15 cellular contexts compared by ENCODE assay signal in the genomic region with DNA sequence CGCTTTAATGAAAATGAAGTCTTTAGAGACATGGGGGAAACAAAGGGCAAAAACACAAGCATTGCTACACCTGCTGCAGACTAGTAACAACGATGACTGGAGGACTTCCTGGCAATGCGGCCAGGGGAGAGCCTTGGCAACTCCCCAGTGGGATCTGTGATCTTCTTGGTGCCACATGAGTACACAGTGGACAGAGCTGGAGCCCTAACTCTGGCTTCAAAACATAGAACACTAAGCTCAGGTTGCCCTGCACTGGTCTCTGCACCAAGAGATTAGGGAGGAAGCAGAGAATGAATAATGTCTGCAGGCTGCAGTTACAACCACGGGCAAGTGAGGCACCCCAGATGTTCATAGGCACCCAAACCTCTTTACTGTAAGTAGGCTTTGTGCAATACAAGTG.
"Had no signal": no experiment of that assay in that cellular context is flagged by ENCODE, and none has a peak within 500 bp of the region (broad histone marks: within the 10 kb centered on the region; RNA-seq: fewer than 3 reads in every experiment).

No MANE protein-coding gene starts in this region.

- H3K27me3 ChIP-seq: adrenal gland, colonic mucosa, ovary had no signal

- H3K4me1 ChIP-seq: colonic mucosa had no signal

- ATAC-seq: activated CD8-positive, alpha-beta T cell treated with anti-CD3 and anti-CD28 coated beads, Interleukin-2, amount 10 ng/mL, durations not matched to agents 7 days and 5 days; esophagus mucosa; stimulated activated effector memory CD8-positive, alpha-beta T cell treated with anti-CD3 and anti-CD28 coated beads, Interleukin-12 subunit alpha, Interleukin-12 subunit beta, amount 100 ng/mL, for 72 hours had no signal

- H3K4me3 ChIP-seq: adrenal gland, colonic mucosa, lung, ovary, thoracic aorta had no signal

- DNase-seq: activated B cell treated with CpG ODN at 0.5 μM for 24 hours; activated CD4-positive, alpha-beta T cell treated with anti-CD3 and anti-CD28 coated beads for 48 hours; activated CD8-positive, alpha-beta memory T cell treated with anti-CD3 and anti-CD28 coated beads, Interleukin-2, amount 50 U/mL, for 4 hours; activated CD8-positive, alpha-beta T cell treated with anti-CD3 and anti-CD28 coated beads, Interleukin-2, amount 10 ng/mL, durations not matched to agents 7 days and 5 days; activated effector memory CD4-positive, alpha-beta T cell treated with anti-CD3 and anti-CD28 coated beads, Interleukin-2, amount 50 U/mL, for 16 hours; activated T-cell treated with anti-CD3 and anti-CD28 coated beads, Interleukin-2, amount 50 U/mL, for 48 hours; adrenal gland; caudate nucleus; colonic mucosa; midbrain; ovary had no signal

- H3K36me3 ChIP-seq: colonic mucosa, ovary had no signal

- H3K27ac ChIP-seq: adrenal gland, colonic mucosa, ovary, thoracic aorta had no signal

- H3K9me3 ChIP-seq: adrenal gland, colonic mucosa, ovary, thoracic aorta had no signal
